ENCODE assay signal across 23 cellular contexts in the genomic region with DNA sequence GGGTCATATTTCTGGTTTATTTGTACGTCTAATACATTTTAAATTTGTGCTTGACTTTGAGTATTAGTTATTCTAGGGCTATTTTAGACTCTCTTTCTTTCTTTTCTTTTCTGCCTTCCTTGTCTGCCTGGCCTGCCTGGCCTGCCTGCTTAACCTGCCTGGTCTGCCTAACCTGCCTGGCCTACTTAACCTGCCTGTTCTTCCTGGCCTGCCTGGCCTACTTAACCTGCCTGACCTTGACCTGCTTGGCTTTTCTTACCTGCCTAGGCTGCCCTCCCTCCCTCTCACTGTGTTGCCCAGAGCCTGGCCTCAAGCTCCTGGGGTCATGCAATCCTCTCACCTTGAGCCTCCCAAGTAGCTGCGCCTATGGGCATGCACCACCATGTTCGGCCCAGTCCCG.
"Had no signal": no experiment of that assay in that cellular context is flagged by ENCODE, and none has a peak within 500 bp of the region (broad histone marks: within the 10 kb centered on the region; RNA-seq: fewer than 3 reads in every experiment).

No MANE protein-coding gene starts in this region.

- ATAC-seq: activated CD8-positive, alpha-beta T cell treated with anti-CD3 and anti-CD28 coated beads, Interleukin-2, amount 10 ng/mL, durations not matched to agents 7 days and 5 days; body of pancreas had no signal

- H3K9me3 Mint-ChIP-seq: activated CD4-positive, alpha-beta T cell treated with anti-CD3 and anti-CD28 coated beads, Interleukin-2, amount 10 ng/mL, durations not matched to agents 24 days and 14 days; activated naive CD4-positive, alpha-beta T cell treated with anti-CD3 and anti-CD28 coated beads, Interleukin-2, amount 50 U/mL, for 24 hours; activated naive CD8-positive, alpha-beta T cell treated with anti-CD3 and anti-CD28 coated beads, Interleukin-2, amount 10 ng/mL, durations not matched to agents 7 days and 5 days; activated T-cell treated with anti-CD3 and anti-CD28 coated beads, Interleukin-2, amount 50 U/mL, for 24 hours; activated T-helper 2 cell treated with anti-CD3 and anti-CD28 coated beads, Interferon-gamma antibody, Interleukin-2, Interleukin-4, amounts not matched to agents 10 μg/mL and 5 μg/mL and 100 μg/mL, durations not matched to agents 14 hours and 24 hours and 36 hours had no signal

- H3K4me3 Mint-ChIP-seq: activated CD4-positive, alpha-beta T cell treated with anti-CD3 and anti-CD28 coated beads, Interleukin-2, amount 10 ng/mL, durations not matched to agents 24 days and 14 days; activated CD8-positive, alpha-beta T cell treated with anti-CD3 and anti-CD28 coated beads, Interleukin-2, amount 10 ng/mL, durations not matched to agents 7 days and 5 days; activated naive CD4-positive, alpha-beta T cell treated with anti-CD3 and anti-CD28 coated beads, Interleukin-2, amount 50 U/mL, for 24 hours; activated naive CD8-positive, alpha-beta T cell treated with anti-CD3 and anti-CD28 coated beads, Interleukin-2, amount 10 ng/mL, durations not matched to agents 7 days and 5 days; activated T-cell treated with anti-CD3 and anti-CD28 coated beads, Interleukin-2, amount 50 U/mL, for 24 hours had no signal

- H3K27ac Mint-ChIP-seq: activated CD4-positive, alpha-beta T cell treated with anti-CD3 and anti-CD28 coated beads, Interleukin-2, amount 10 ng/mL, durations not matched to agents 24 days and 14 days; activated CD8-positive, alpha-beta T cell treated with anti-CD3 and anti-CD28 coated beads, Interleukin-2, amount 10 ng/mL, durations not matched to agents 7 days and 5 days; activated naive CD4-positive, alpha-beta T cell treated with anti-CD3 and anti-CD28 coated beads, Interleukin-2, amount 50 U/mL, for 24 hours; activated naive CD8-positive, alpha-beta T cell treated with anti-CD3 and anti-CD28 coated beads, Interleukin-2, amount 10 ng/mL, durations not matched to agents 7 days and 5 days; activated T-cell treated with anti-CD3 and anti-CD28 coated beads, Interleukin-2, amount 50 U/mL, for 24 hours; activated T-helper 2 cell treated with anti-CD3 and anti-CD28 coated beads, Interferon-gamma antibody, Interleukin-2, Interleukin-4, amounts not matched to agents 10 μg/mL and 5 μg/mL and 100 μg/mL, durations not matched to agents 14 hours and 24 hours and 36 hours had no signal

- H3K4me1 Mint-ChIP-seq: activated CD4-positive, alpha-beta T cell treated with anti-CD3 and anti-CD28 coated beads, Interleukin-2, amount 10 ng/mL, durations not matched to agents 24 days and 14 days; activated naive CD4-positive, alpha-beta T cell treated with anti-CD3 and anti-CD28 coated beads, Interleukin-2, amount 50 U/mL, for 24 hours; activated naive CD8-positive, alpha-beta T cell treated with anti-CD3 and anti-CD28 coated beads, Interleukin-2, amount 10 ng/mL, durations not matched to agents 7 days and 5 days had no signal

- H3K27me3 Mint-ChIP-seq: activated CD4-positive, alpha-beta T cell treated with anti-CD3 and anti-CD28 coated beads, Interleukin-2, amount 10 ng/mL, durations not matched to agents 24 days and 14 days; activated T-cell treated with anti-CD3 and anti-CD28 coated beads, Interleukin-2, amount 50 U/mL, for 24 hours had no signal

- H3K36me3 Mint-ChIP-seq: activated naive CD4-positive, alpha-beta T cell treated with anti-CD3 and anti-CD28 coated beads, Interleukin-2, amount 50 U/mL, for 24 hours; activated naive CD8-positive, alpha-beta T cell treated with anti-CD3 and anti-CD28 coated beads, Interleukin-2, amount 10 ng/mL, durations not matched to agents 7 days and 5 days had no signal

- DNase-seq: activated CD4-positive, alpha-beta T cell treated with anti-CD3 and anti-CD28 coated beads, Interleukin-2, amount 10 ng/mL, durations not matched to agents 24 days and 14 days; activated CD4-positive, alpha-beta T cell treated with anti-CD3 and anti-CD28 coated beads, Interleukin-2, amount 50 U/mL, for 4 hours; activated CD8-positive, alpha-beta T cell treated with anti-CD3 and anti-CD28 coated beads, Interleukin-2, amount 10 ng/mL, durations not matched to agents 7 days and 5 days; activated gamma-delta T cell; activated naive CD4-positive, alpha-beta T cell treated with Interleukin-2 at 50 U/mL for 16 hours; activated naive CD8-positive, alpha-beta T cell treated with anti-CD3 and anti-CD28 coated beads, Interleukin-2, amount 10 ng/mL, durations not matched to agents 7 days and 5 days; activated T-cell treated with anti-CD3 and anti-CD28 coated beads, Interleukin-2, amount 50 U/mL, for 24 hours; body of pancreas; NCI-H1092 treated with DMSO at 0.1 percent for 48 hours; NCI-H1417; NCI-H146; NCI-H187 treated with DMSO at 0.1 percent for 48 hours; NCI-H2081; NCI-H2227 treated with DMSO at 0.1 percent for 48 hours; NK-92 treated with Interleukin-12 subunit alpha and Interleukin-12 subunit beta, amount 100 ng/mL, for 24 hours; Right ventricle myocardium superior; SW 1271; T-helper 1 cell; T-helper 2 cell; T-helper 9 cell; WERI-Rb-1 had no signal
